In the genomic region with DNA sequence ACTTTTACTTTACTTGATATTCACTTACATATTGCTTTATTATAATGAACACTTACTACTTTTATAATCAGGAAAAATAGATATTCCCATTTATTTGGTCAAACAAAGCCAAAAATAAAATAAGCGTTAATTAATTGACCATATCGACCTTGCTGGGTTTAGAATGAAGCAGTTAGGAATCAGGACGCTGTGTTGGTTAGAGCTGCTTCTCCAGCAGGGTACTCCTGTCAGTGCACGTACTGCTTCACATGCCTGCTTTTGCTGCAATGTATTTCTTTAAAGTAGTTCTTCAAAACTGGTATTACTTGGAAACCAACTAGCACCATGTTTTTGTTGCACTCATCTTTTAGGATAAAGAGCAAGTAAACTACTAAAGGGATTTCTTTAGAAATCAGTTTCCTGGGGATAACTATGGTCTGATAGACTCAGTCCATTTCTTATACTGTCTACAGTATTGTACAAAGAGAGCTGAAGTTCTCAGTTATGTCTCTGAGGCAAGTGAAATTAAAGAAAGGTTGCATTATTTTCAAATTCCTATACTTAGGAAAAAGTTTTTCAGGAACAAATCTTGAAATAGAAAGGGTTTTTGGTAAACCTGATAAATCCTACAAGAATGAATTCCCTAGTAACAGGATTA, we compare ENCODE assay signal across 16 cellular contexts. TPM values are rescaled to one million over a fixed set of nuclear protein-coding genes. Genes with fewer than 3 reads are reported as not detected.
"Had no signal": no experiment of that assay in that cellular context is flagged by ENCODE, and none has a peak within 500 bp of the region (broad histone marks: within the 10 kb centered on the region; RNA-seq: fewer than 3 reads in every experiment).

No MANE protein-coding gene starts in this region.

- H3K36me3 ChIP-seq: gastrocnemius medialis, right atrium auricular region, tibial artery, vagina had no signal

- H3K9me3 Mint-ChIP-seq: natural killer cell had no signal

- H3K9me3 ChIP-seq: gastrocnemius medialis, right atrium auricular region, tibial artery, vagina had no signal

- H3K4me3 Mint-ChIP-seq: natural killer cell had no signal

- H3K4me3 ChIP-seq: coronary artery, gastrocnemius medialis, right atrium auricular region, skin epidermis, tibial artery, vagina had no signal

- H3K36me3 Mint-ChIP-seq: natural killer cell had no signal

- DNase-seq: activated CD4-positive, CD25-positive, alpha-beta regulatory T cell treated with anti-CD3 and anti-CD28 coated beads, Interleukin-2, amount 50 U/mL, for 72 hours; effector CD8-positive, alpha-beta T cell; gastrocnemius medialis; islet precursor cell; mammary epithelial cell; natural killer cell; nucleus accumbens; stimulated activated CD4-positive, alpha-beta T cell treated with anti-CD3 and anti-CD28 coated beads, Interleukin-4, amount 100 ng/mL, for 4 hours; T-helper 9 cell; tibial artery had no signal

- ATAC-seq: gastrocnemius medialis, left lobe of liver, natural killer cell had no signal

- H3K27ac Mint-ChIP-seq: natural killer cell had no signal

- H3K27ac ChIP-seq: coronary artery, gastrocnemius medialis, right atrium auricular region, skin epidermis, tibial artery, vagina had no signal

- H3K4me1 ChIP-seq: right atrium auricular region, tibial artery, vagina had no signal

RNA-seq across cellular contexts. Expression of gene HEMGN, which starts 8.9 kb away (rescaled TPM):
- total RNA-seq: fibroblast of lung, mammary epithelial cell, vagina had no signal
